Comparison of ENCODE assay signal across 1 cellular context in genomic region chr22:39943366-39943765, GRCh38.
TF ChIP-seq lines count a peak whose summit lies in the region.

No MANE protein-coding gene starts in this region.

TF ChIP-seq in GM23338, 12 proteins besides CTCF, POLR2A, EP300 and RAD21 (continued from another document):
- no peak for TF ChIP-seq REST (IDR thresholded peaks at IDR 0.05; ENCODE audit: unreplicated experiment)
